Comparison of ENCODE assay signal across 9 cellular contexts in genomic region chr3:59386165-59386564, GRCh38.
DNase-seq lines count a peak whose midpoint lies in the region; ATAC-seq, FAIRE-seq and TF ChIP-seq lines count a peak whose summit lies in the region.
"Had no signal": no experiment of that assay in that cellular context is flagged by ENCODE, and none has a peak within 500 bp of the region (broad histone marks: within the 10 kb centered on the region; RNA-seq: fewer than 3 reads in every experiment).

No MANE protein-coding gene starts in this region.

- H4K20me1 ChIP-seq in GM12878 (ENCODE audit: control insufficient read depth, insufficient read depth), result no peaks in the 10 kb centered on the region

- in situ Hi-C loops in GM12878 (cut with MboI), result loop anchor here (5.0 to 25.0 kb wide), 2 partner anchors 66 to 1174 kb away; partner anchors contain the start of gene DNASE1L3

- BruUV-seq in GM12878 (replicated peaks; lab: Mats Ljungman, UMichigan), result no TSS peak

- peak; percentile 91 for FAIRE-seq in GM12878 (lab: Jason Lieb, UNC)

- 0% methylated on average over 5 of the region's 5 CpGs for WGBS in GM12878 (ENCODE audit: insufficient coverage, insufficient replicate concordance, low lambda C conversion rate, missing lambda C conversion rate)

- H2AFZ ChIP-seq in GM12878 (ENCODE audit: control insufficient read depth, low read depth, low read length), result no peak overlapping the region; the same call in 1 of the 2 replicates

- TF ChIP-seq RAD21 in GM12878 (IDR thresholded peaks at IDR 0.05; ENCODE audit: insufficient read depth, low read depth, low read length), result 0 out of 2 replicates have a peak, but pooled peaks have one; percentile 6

- H3K4me3 ChIP-seq in GM12878, result peak overlapping the region; percentile 17; the same call in 1 of the 2 replicates

- H3K27me3 ChIP-seq in GM12878 (replicated peaks in 1 of 2; ENCODE audit: control insufficient read depth in 2 of 2, insufficient read depth in 2 of 2, low read length in 1 of 2), result no peaks in the 10 kb centered on the region

- CTCF ChIA-PET in GM12878 (lab: Yijun Ruan, JAX), result interaction anchor here (0.8 to 2.4 kb wide), 16 partner anchors 9 to 182 kb away, joined by 3 to 10 read pairs (median 4); no protein-coding TSS in a partner anchor

- peaks cover 5% of the 10 kb centered on the region; the same call in 2 of the 3 replicates for H3K9me3 ChIP-seq in GM12878 (replicated peaks; ENCODE audit: control insufficient read depth, insufficient read depth, low read length)

- peak overlapping the region; percentile 31; the same call in 1 of the 2 replicates for H3K9ac ChIP-seq in GM12878 (ENCODE audit: control insufficient read depth, insufficient read depth, low read length)

- peaks cover 58% of the 10 kb centered on the region for H3K4me1 ChIP-seq in GM12878 (ENCODE audit: control insufficient read depth, insufficient read depth, low read length)

- intact Hi-C loops in GM12878 (cut with micrococcal nuclease; ENCODE audit: unreplicated experiment), result loop anchor here (1.0 to 5.0 kb wide), 6 partner anchors 65 to 180 kb away; no protein-coding TSS in a partner anchor

- RAD21 ChIA-PET in GM12878 (lab: Charles Lee; ENCODE audit: unreplicated experiment), result interaction anchor here (0.7 to 4.3 kb wide), 28 partner anchors 9 to 189 kb away, joined by 3 to 40 read pairs (median 6); no protein-coding TSS in a partner anchor

- no peaks in the 10 kb centered on the region for H3K79me2 ChIP-seq in GM12878 (ENCODE audit: control insufficient read depth, insufficient read depth, low read length)

- DNase-seq in GM12878 (ENCODE audit: low read depth, low spot score) (peak; percentile 88), NCI-H2081 (lab: John Stamatoyannopoulos, UW) (no peak), NCI-H1694 (lab: John Stamatoyannopoulos, UW) (no peak), GOT3 (lab: John Stamatoyannopoulos, UW) (no peak)
- no peak for DNase-seq in stimulated activated CD4-positive, alpha-beta T cell treated with anti-CD3 and anti-CD28 coated beads, Interleukin-12 subunit alpha, Interleukin-12 subunit beta, amount 100 ng/mL, for 4 hours
- DNase-seq: NCI-H526 treated with DMSO at 0.1 percent for 48 hours had no signal

- no peak for TF ChIP-seq POLR2A in GM12878 (IDR thresholded peaks at IDR 0.05; ENCODE audit: low read depth, low read length)

- peak; percentile 95 to 100 for TF ChIP-seq EP300 in GM12878 (IDR thresholded peaks at IDR 0.05; ENCODE audit: borderline replicate concordance in 1 of 2, control insufficient read depth in 1 of 2, low read depth in 2 of 2, low read length in 2 of 2)

- H3K36me3 ChIP-seq in GM12878 (ENCODE audit: control insufficient read depth in 2 of 2, insufficient read depth in 2 of 2, low read length in 1 of 2), result no peaks in the 10 kb centered on the region

- no peak for TF ChIP-seq CTCF in GM12878 (IDR thresholded peaks at IDR 0.05 in 2 of 3, conservative IDR thresholded peaks at IDR 0.05 in 1 of 3; ENCODE audit: control insufficient read depth in 2 of 3, extremely low read depth in 1 of 3, insufficient read depth in 1 of 3, low read depth in 3 of 3, low read length in 3 of 3)

- H3K27ac ChIP-seq in GM12878 (ENCODE audit: control insufficient read depth, insufficient read depth), result peak overlapping the region; percentile 90

- peak overlapping the region; percentile 86 for H3K4me2 ChIP-seq in GM12878 (ENCODE audit: control insufficient read depth, insufficient read depth)

- SMC1A ChIA-PET in GM12878 (lab: Charles Lee; ENCODE audit: uncharacterized antibody, unreplicated experiment), result interaction anchor here (0.7 to 4.3 kb wide), 34 partner anchors 9 to 472 kb away, joined by 3 to 33 read pairs (median 6); no protein-coding TSS in a partner anchor

- ATAC-seq in GM18508 (IDR thresholded peaks at IDR 0.05; ENCODE audit: insufficient read depth, unreplicated experiment) (peak; percentile 87), GM21447 (IDR thresholded peaks at IDR 0.05; ENCODE audit: unreplicated experiment) (peak; percentile 84), HG03439 (IDR thresholded peaks at IDR 0.05; ENCODE audit: unreplicated experiment) (peak; percentile 80), GM12878 (peak; percentile 75)

- POLR2A ChIA-PET in GM12878 (lab: Charles Lee), result interaction anchor here (1.0 to 2.2 kb wide), 7 partner anchors 9 to 180 kb away, joined by 3 to 12 read pairs (median 6); no protein-coding TSS in a partner anchor

TF ChIP-seq in GM12878, 131 proteins besides CTCF, POLR2A, EP300 and RAD21 (continues in another document):
- TF ChIP-seq ZBED1 (IDR thresholded peaks at IDR 0.05; ENCODE audit: borderline replicate concordance), result peak; percentile 82
- TF ChIP-seq NFXL1 (IDR thresholded peaks at IDR 0.05; ENCODE audit: borderline replicate concordance), result no peak
- no peak for TF ChIP-seq CBX3 (IDR thresholded peaks at IDR 0.05; ENCODE audit: borderline replicate concordance, low read depth)
- TF ChIP-seq, protein P1, sequence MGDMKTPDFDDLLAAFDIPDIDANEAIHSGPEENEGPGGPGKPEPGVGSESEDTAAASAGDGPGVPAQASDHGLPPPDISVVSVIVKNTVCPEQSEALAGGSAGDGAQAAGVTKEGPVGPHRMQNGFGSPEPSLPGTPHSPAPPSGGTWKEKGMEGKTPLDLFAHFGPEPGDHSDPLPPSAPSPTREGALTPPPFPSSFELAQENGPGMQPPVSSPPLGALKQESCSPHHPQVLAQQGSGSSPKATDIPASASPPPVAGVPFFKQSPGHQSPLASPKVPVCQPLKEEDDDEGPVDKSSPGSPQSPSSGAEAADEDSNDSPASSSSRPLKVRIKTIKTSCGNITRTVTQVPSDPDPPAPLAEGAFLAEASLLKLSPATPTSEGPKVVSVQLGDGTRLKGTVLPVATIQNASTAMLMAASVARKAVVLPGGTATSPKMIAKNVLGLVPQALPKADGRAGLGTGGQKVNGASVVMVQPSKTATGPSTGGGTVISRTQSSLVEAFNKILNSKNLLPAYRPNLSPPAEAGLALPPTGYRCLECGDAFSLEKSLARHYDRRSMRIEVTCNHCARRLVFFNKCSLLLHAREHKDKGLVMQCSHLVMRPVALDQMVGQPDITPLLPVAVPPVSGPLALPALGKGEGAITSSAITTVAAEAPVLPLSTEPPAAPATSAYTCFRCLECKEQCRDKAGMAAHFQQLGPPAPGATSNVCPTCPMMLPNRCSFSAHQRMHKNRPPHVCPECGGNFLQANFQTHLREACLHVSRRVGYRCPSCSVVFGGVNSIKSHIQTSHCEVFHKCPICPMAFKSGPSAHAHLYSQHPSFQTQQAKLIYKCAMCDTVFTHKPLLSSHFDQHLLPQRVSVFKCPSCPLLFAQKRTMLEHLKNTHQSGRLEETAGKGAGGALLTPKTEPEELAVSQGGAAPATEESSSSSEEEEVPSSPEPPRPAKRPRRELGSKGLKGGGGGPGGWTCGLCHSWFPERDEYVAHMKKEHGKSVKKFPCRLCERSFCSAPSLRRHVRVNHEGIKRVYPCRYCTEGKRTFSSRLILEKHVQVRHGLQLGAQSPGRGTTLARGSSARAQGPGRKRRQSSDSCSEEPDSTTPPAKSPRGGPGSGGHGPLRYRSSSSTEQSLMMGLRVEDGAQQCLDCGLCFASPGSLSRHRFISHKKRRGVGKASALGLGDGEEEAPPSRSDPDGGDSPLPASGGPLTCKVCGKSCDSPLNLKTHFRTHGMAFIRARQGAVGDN (IDR thresholded peaks at IDR 0.05), result no peak
- TF ChIP-seq IRF4 (IDR thresholded peaks at IDR 0.05; ENCODE audit: low read depth, low read length), result peak; percentile 98
- no peak for TF ChIP-seq LARP7 (IDR thresholded peaks at IDR 0.05)
- TF ChIP-seq CREM (IDR thresholded peaks at IDR 0.05; ENCODE audit: low read depth), result peak; percentile 94
- TF ChIP-seq NFIC (IDR thresholded peaks at IDR 0.05; ENCODE audit: low read depth, low read length), result peak; percentile 99
- no peak for TF ChIP-seq BRCA1 (IDR thresholded peaks at IDR 0.05; ENCODE audit: low read depth, low read length)
- TF ChIP-seq HSF1 (IDR thresholded peaks at IDR 0.05; ENCODE audit: low read depth, low read length), result no peak
- TF ChIP-seq, protein P2, sequence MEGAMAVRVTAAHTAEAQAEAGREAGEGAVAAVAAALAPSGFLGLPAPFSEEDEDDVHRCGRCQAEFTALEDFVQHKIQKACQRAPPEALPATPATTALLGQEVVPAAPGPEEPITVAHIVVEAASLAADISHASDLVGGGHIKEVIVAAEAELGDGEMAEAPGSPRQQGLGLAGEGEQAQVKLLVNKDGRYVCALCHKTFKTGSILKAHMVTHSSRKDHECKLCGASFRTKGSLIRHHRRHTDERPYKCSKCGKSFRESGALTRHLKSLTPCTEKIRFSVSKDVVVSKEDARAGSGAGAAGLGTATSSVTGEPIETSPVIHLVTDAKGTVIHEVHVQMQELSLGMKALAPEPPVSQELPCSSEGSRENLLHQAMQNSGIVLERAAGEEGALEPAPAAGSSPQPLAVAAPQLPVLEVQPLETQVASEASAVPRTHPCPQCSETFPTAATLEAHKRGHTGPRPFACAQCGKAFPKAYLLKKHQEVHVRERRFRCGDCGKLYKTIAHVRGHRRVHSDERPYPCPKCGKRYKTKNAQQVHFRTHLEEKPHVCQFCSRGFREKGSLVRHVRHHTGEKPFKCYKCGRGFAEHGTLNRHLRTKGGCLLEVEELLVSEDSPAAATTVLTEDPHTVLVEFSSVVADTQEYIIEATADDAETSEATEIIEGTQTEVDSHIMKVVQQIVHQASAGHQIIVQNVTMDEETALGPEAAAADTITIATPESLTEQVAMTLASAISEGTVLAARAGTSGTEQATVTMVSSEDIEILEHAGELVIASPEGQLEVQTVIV (IDR thresholded peaks at IDR 0.05; ENCODE audit: borderline replicate concordance, partially characterized antibody), result no peak
- TF ChIP-seq TBL1XR1 (IDR thresholded peaks at IDR 0.05; ENCODE audit: low read depth, low read length), result peak; percentile 91
- TF ChIP-seq NFYA (IDR thresholded peaks at IDR 0.05; ENCODE audit: borderline replicate concordance, low read depth, low read length), result no peak
- no peak for TF ChIP-seq RFX5 (IDR thresholded peaks at IDR 0.05; ENCODE audit: low read depth, low read length)
- TF ChIP-seq CBX5 (IDR thresholded peaks at IDR 0.05; ENCODE audit: low read depth), result peak; percentile 60; the same call in 1 of the 2 replicates
